Comparison of ENCODE assay signal across 23 cellular contexts in genomic region chr1:38446936-38447335, GRCh38.
A peak's percentile ranks its signal among the peaks of the same experiment; 100 is the strongest.
DNase-seq lines count a peak whose midpoint lies in the region; ATAC-seq, FAIRE-seq and TF ChIP-seq lines count a peak whose summit lies in the region.
"Had no signal": no experiment of that assay in that cellular context is flagged by ENCODE, and none has a peak within 500 bp of the region (broad histone marks: within the 10 kb centered on the region; RNA-seq: fewer than 3 reads in every experiment).

No MANE protein-coding gene starts in this region.

- CTCF ChIA-PET in GM12878 (lab: Yijun Ruan, JAX) = no interaction called here

- no peaks in the 10 kb centered on the region for H3K27me3 Mint-ChIP-seq in osteocyte (ENCODE audit: unreplicated experiment)

- H3K4me3 Mint-ChIP-seq in osteocyte (ENCODE audit: unreplicated experiment) = no peak overlapping the region
- H3K4me3 Mint-ChIP-seq: B cell; CD4-positive, alpha-beta T cell; CD8-positive, alpha-beta T cell had no signal

- DNase-seq in NCI-H82 (lab: John Stamatoyannopoulos, UW) (peak; percentile 48), NCI-H82 treated with DMSO at 0.1 percent for 48 hours (lab: John Stamatoyannopoulos, UW; ENCODE audit: unreplicated experiment) (no peak), GM12878 (ENCODE audit: low read depth, low spot score) (no peak), osteocyte (ENCODE audit: extremely low spot score, unreplicated experiment) (peak; percentile 63), NCI-H2227 treated with DMSO at 0.1 percent for 48 hours (lab: John Stamatoyannopoulos, UW) (no peak), posterior cingulate gyrus (no peak), left colon (no peak)
- DNase-seq: AML-193; Caco-2; Calu3; CD4-positive, alpha-beta T cell; CD8-positive, alpha-beta T cell; DMS79 treated with DMSO at 0.1 percent for 48 hours; GF-D8 had no signal

- ATAC-seq in GM12878 (no peak), left colon (no peak)
- ATAC-seq: A549; CD8-positive, alpha-beta T cell had no signal

- TF ChIP-seq EP300 in GM12878 (IDR thresholded peaks at IDR 0.05; ENCODE audit: borderline replicate concordance in 1 of 2, control insufficient read depth in 1 of 2, low read depth in 2 of 2, low read length in 2 of 2) = no peak

- H3K36me3 ChIP-seq in GM12878 (ENCODE audit: control insufficient read depth in 2 of 2, insufficient read depth in 2 of 2, low read length in 1 of 2) = no peaks in the 10 kb centered on the region
- H3K36me3 ChIP-seq: BLaER1 treated with 17β-estradiol and CSF1 and Interleukin-3, amounts not matched to agents 10 nM and 100 nM had no signal

- no peaks in the 10 kb centered on the region for H4K20me1 ChIP-seq in GM12878 (ENCODE audit: control insufficient read depth, insufficient read depth)
- H4K20me1 ChIP-seq: BLaER1 treated with 17β-estradiol and CSF1 and Interleukin-3, amounts not matched to agents 10 nM and 100 nM had no signal

- H2AFZ ChIP-seq in GM12878 (ENCODE audit: control insufficient read depth, low read depth, low read length) = no peak overlapping the region

- BruUV-seq in GM12878 (replicated peaks; lab: Mats Ljungman, UMichigan) = no TSS peak

- no peak overlapping the region for H3K4me3 ChIP-seq in GM12878
- H3K4me3 ChIP-seq: A549; BLaER1 treated with 17β-estradiol and CSF1 and Interleukin-3, amounts not matched to agents 10 nM and 100 nM had no signal

- POLR2A ChIA-PET in GM12878 (lab: Charles Lee) = no interaction called here

- no peak overlapping the region for H3K27ac ChIP-seq in GM12878 (ENCODE audit: control insufficient read depth, insufficient read depth)
- H3K27ac ChIP-seq: 22Rv1; A549; BLaER1 treated with 17β-estradiol and CSF1 and Interleukin-3, amounts not matched to agents 10 nM and 100 nM; C4-2B had no signal

- TF ChIP-seq CTCF in GM12878 (IDR thresholded peaks at IDR 0.05 in 2 of 3, conservative IDR thresholded peaks at IDR 0.05 in 1 of 3; ENCODE audit: control insufficient read depth in 2 of 3, extremely low read depth in 1 of 3, insufficient read depth in 1 of 3, low read depth in 3 of 3, low read length in 3 of 3) (no peak), osteocyte (IDR thresholded peaks at IDR 0.05) (no peak)

- H3K27me3 ChIP-seq in GM12878 (replicated peaks in 1 of 2; ENCODE audit: control insufficient read depth in 2 of 2, insufficient read depth in 2 of 2, low read length in 1 of 2) = no peaks in the 10 kb centered on the region
- H3K27me3 ChIP-seq: BLaER1 treated with 17β-estradiol and CSF1 and Interleukin-3, amounts not matched to agents 10 nM and 100 nM had no signal

- H3K9ac ChIP-seq in GM12878 (ENCODE audit: control insufficient read depth, insufficient read depth, low read length) = no peak overlapping the region
- H3K9ac ChIP-seq: BLaER1 treated with 17β-estradiol and CSF1 and Interleukin-3, amounts not matched to agents 10 nM and 100 nM had no signal

- no peak for TF ChIP-seq POLR2A in GM12878 (IDR thresholded peaks at IDR 0.05; ENCODE audit: low read depth, low read length)

- no peaks in the 10 kb centered on the region; the same call in 2 of the 3 replicates for H3K9me3 ChIP-seq in GM12878 (replicated peaks; ENCODE audit: control insufficient read depth, insufficient read depth, low read length)
- H3K9me3 ChIP-seq: A549, Caco-2 had no signal

- intact Hi-C loops in GM12878 (cut with micrococcal nuclease; ENCODE audit: unreplicated experiment) (no loop called here), posterior cingulate gyrus (cut with DNase I) (no loop called here), left colon (cut with DNase I, micrococcal nuclease) (no loop called here)

- SMC1A ChIA-PET in GM12878 (lab: Charles Lee; ENCODE audit: uncharacterized antibody, unreplicated experiment) = interaction anchor here (1.4 to 1.7 kb wide), 3 partner anchors 26 to 50 kb away, joined by 3 to 4 read pairs (median 3); no protein-coding TSS in a partner anchor

- no peaks in the 10 kb centered on the region for H3K4me1 ChIP-seq in GM12878 (ENCODE audit: control insufficient read depth, insufficient read depth, low read length)
- H3K4me1 ChIP-seq: A549, Caco-2 had no signal

- in situ Hi-C loops in GM12878 (cut with MboI) = no loop called here

- H3K4me1 Mint-ChIP-seq in osteocyte (ENCODE audit: unreplicated experiment) = peaks cover 28% of the 10 kb centered on the region
- H3K4me1 Mint-ChIP-seq: B cell had no signal

- peak; percentile 13 for FAIRE-seq in GM12878 (lab: Jason Lieb, UNC)
- FAIRE-seq: A549, D721Med, G401.6, GM12892, GM18507 had no signal

- no peak overlapping the region for H3K27ac Mint-ChIP-seq in osteocyte (ENCODE audit: unreplicated experiment)
- H3K27ac Mint-ChIP-seq: B cell; CD4-positive, alpha-beta T cell; CD8-positive, alpha-beta T cell had no signal

- 49% methylated on average over 4 of the region's 4 CpGs for WGBS in GM12878 (ENCODE audit: insufficient coverage, insufficient replicate concordance, low lambda C conversion rate, missing lambda C conversion rate)

- H3K4me2 ChIP-seq in GM12878 (ENCODE audit: control insufficient read depth, insufficient read depth) = no peak overlapping the region
- H3K4me2 ChIP-seq: A549; BLaER1 treated with 17β-estradiol and CSF1 and Interleukin-3, amounts not matched to agents 10 nM and 100 nM had no signal

- RAD21 ChIA-PET in GM12878 (lab: Charles Lee; ENCODE audit: unreplicated experiment) = no interaction called here

- TF ChIP-seq RAD21 in GM12878 (IDR thresholded peaks at IDR 0.05; ENCODE audit: insufficient read depth, low read depth, low read length) = no peak

- no peaks in the 10 kb centered on the region for H3K79me2 ChIP-seq in GM12878 (ENCODE audit: control insufficient read depth, insufficient read depth, low read length)

- H3K9me3 Mint-ChIP-seq in osteocyte (ENCODE audit: unreplicated experiment) = peaks cover 8% of the 10 kb centered on the region
- H3K9me3 Mint-ChIP-seq: CD4-positive, alpha-beta T cell had no signal

- H3K36me3 Mint-ChIP-seq in osteocyte (ENCODE audit: unreplicated experiment) = no peaks in the 10 kb centered on the region

TF ChIP-seq in GM12878, 131 proteins besides CTCF, POLR2A, EP300 and RAD21:
- TF ChIP-seq ZZZ3 (IDR thresholded peaks at IDR 0.05; ENCODE audit: control insufficient read depth, insufficient read length, low read depth) = no peak
TF ChIP-seq in GM12878: peak in this region for 0.

Comparison
In these comparisons a context has a peak if more than half of its experiments do, and no peak if none do; other contexts are left out.
1. DNase-seq: peak in NCI-H82 (single experiment) and osteocyte (single experiment); none in NCI-H82 treated with DMSO at 0.1 percent for 48 hours (single experiment), GM12878 (single experiment), NCI-H2227 treated with DMSO at 0.1 percent for 48 hours (single experiment), posterior cingulate gyrus (0 of 10) and left colon (0 of 2).